Comparison of ENCODE assay signal across 8 cellular contexts in genomic region chr12:22543246-22544037, GRCh38. TPM values are rescaled to one million over a fixed set of nuclear protein-coding genes. Genes with fewer than 3 reads are reported as not detected.
DNase-seq lines count a peak whose midpoint lies in the region; ATAC-seq lines count a peak whose summit lies in the region.

No MANE protein-coding gene starts in this region.

- ATAC-seq in GM18520 (IDR thresholded peaks at IDR 0.05; ENCODE audit: unreplicated experiment) (peak; percentile 35), HG02840 (IDR thresholded peaks at IDR 0.05; ENCODE audit: low FRiP score, unreplicated experiment) (peak; percentile 39)

- peak overlapping the region; percentile 97 for H3K27ac Mint-ChIP-seq in activated CD4-positive, alpha-beta T cell treated with anti-CD3 and anti-CD28 coated beads, Interleukin-2, amount 10 ng/mL, durations not matched to agents 24 days and 14 days

- H3K4me3 Mint-ChIP-seq in activated CD4-positive, alpha-beta T cell treated with anti-CD3 and anti-CD28 coated beads, Interleukin-2, amount 10 ng/mL, durations not matched to agents 24 days and 14 days, result peak overlapping the region; percentile 92

- peak overlapping the region; percentile 40 for H3K27ac ChIP-seq in ectodermal cell (ENCODE audit: insufficient read depth, low read depth, low read length, poor library complexity, severe bottlenecking)

- intact Hi-C loops in activated CD4-positive, alpha-beta T cell treated with anti-CD3 and anti-CD28 coated beads, Interleukin-2, amount 10 ng/mL, durations not matched to agents 24 days and 14 days (cut with micrococcal nuclease), result loop anchor here (1.0 to 5.0 kb wide), 4 partner anchors 15 to 1041 kb away; partner anchors contain the start of genes ETNK1, GOLT1B, LDHB and RECQL

- peaks cover 30% of the 10 kb centered on the region for H3K36me3 Mint-ChIP-seq in activated CD4-positive, alpha-beta T cell treated with anti-CD3 and anti-CD28 coated beads, Interleukin-2, amount 10 ng/mL, durations not matched to agents 24 days and 14 days (ENCODE audit: low read depth)

- H3K4me1 Mint-ChIP-seq in activated CD4-positive, alpha-beta T cell treated with anti-CD3 and anti-CD28 coated beads, Interleukin-2, amount 10 ng/mL, durations not matched to agents 24 days and 14 days, result peaks cover 43% of the 10 kb centered on the region

- H3K4me3 ChIP-seq in ectodermal cell (ENCODE audit: insufficient read depth, low read depth, low read length), result peak overlapping the region; percentile 93

- H3K27me3 Mint-ChIP-seq in activated CD4-positive, alpha-beta T cell treated with anti-CD3 and anti-CD28 coated beads, Interleukin-2, amount 10 ng/mL, durations not matched to agents 24 days and 14 days, result peaks cover 15% of the 10 kb centered on the region

- H3K4me1 ChIP-seq in ectodermal cell (ENCODE audit: control insufficient read depth, insufficient read depth, low read length), result peaks cover 5% of the 10 kb centered on the region

- no peaks in the 10 kb centered on the region for H3K9me3 ChIP-seq in ectodermal cell (ENCODE audit: control insufficient read depth, low read length)

- WGBS in ectodermal cell, 2 experiments, result 14 to 16% methylated on average over 28 of the region's 28 CpGs

- peaks cover 5% of the 10 kb centered on the region for H3K9me3 Mint-ChIP-seq in activated CD4-positive, alpha-beta T cell treated with anti-CD3 and anti-CD28 coated beads, Interleukin-2, amount 10 ng/mL, durations not matched to agents 24 days and 14 days

- DNase-seq in NCI-H1694 treated with DMSO at 0.1 percent for 48 hours (lab: John Stamatoyannopoulos, UW) (peak; percentile 48), lung microvascular endothelial cell (ENCODE audit: low read depth in 2 of 2) (peak; percentile 37 to 53), KG1 (lab: John Stamatoyannopoulos, UW) (no peak)
- DNase-seq in activated CD4-positive, alpha-beta T cell treated with anti-CD3 and anti-CD28 coated beads, Interleukin-2, amount 10 ng/mL, durations not matched to agents 24 days and 14 days, result peak; percentile 85
- peak; percentile 13 for DNase-seq in stimulated activated CD8-positive, alpha-beta memory T cell treated with anti-CD3 and anti-CD28 coated beads, Interleukin-15, amount 100 ng/mL, for 24 hours (ENCODE audit: low read depth)

- no peaks in the 10 kb centered on the region for H3K36me3 ChIP-seq in ectodermal cell (ENCODE audit: control insufficient read depth, insufficient read depth, low read length)

- no peaks in the 10 kb centered on the region for H3K27me3 ChIP-seq in ectodermal cell (ENCODE audit: control insufficient read depth, insufficient read depth, low read length, poor library complexity, severe bottlenecking)

RNA-seq across cellular contexts. Expression of gene C2CD5, which starts 0.9 kb away (rescaled TPM):
- 31.4 and 35.1 TPM in 2 replicates for total RNA-seq in activated CD4-positive, alpha-beta T cell treated with anti-CD3 and anti-CD28 coated beads, Interleukin-2, amount 10 ng/mL, durations not matched to agents 24 days and 14 days
- 55.1 TPM for polyA plus RNA-seq in ectodermal cell (2013, experiment 1 of 4)
- 53.9 TPM for polyA plus RNA-seq in ectodermal cell (2013, experiment 2 of 4)
- 47.4 TPM for polyA plus RNA-seq in ectodermal cell (2013, experiment 3 of 4)
- polyA plus RNA-seq in ectodermal cell (2013, experiment 4 of 4), result 48.3 TPM
- 11.1 and 12.0 TPM in 2 replicates for total RNA-seq in lung microvascular endothelial cell
